Comparison of ENCODE assay signal across 15 cellular contexts in the genomic region with DNA sequence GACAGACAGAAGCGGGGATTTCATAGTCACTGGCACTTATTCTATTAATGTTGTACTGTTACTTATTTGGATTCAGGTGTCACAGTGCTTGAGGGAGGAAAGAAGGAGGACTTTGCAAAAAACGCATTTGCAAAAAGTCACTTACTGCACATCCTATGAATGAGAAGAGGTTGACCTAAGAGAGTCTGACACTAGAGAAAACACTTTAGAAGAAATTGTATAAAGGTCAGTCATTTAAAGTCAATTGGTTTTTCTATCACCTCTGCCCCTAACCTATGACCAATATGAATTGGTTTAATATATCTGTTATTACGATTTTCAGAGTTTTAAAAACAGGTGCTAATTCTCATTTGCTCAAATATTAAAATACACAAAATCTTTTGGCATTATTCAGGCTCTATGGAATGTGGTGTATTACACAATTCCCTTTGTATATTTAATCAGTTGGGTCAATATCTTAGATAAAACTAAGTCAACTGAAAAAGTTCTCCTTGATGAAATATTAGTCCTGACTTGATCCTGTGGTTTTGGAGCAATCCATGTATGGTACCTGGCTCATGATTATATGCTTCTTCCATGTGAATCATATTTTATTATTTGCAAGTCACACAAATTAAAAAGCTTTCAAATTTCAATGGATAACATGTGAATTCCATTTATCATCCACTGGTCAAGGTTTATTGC.
DNase-seq lines count a peak whose midpoint lies in the region; ATAC-seq, FAIRE-seq and TF ChIP-seq lines count a peak whose summit lies in the region.
"Had no signal": no experiment of that assay in that cellular context is flagged by ENCODE, and none has a peak within 500 bp of the region (broad histone marks: within the 10 kb centered on the region; RNA-seq: fewer than 3 reads in every experiment).

No MANE protein-coding gene starts in this region.

- 50% methylated on average over 3 of the region's 3 CpGs for WGBS in A549 (ENCODE audit: missing lambda C conversion rate)
- no CpG with 5 or more reads among the region's 3 CpGs for WGBS in IMR-90 (ENCODE audit: extremely low coverage in 2 of 2, insufficient read length in 1 of 2), 2 experiments
- no CpG with 5 or more reads among the region's 3 CpGs for WGBS in trophoblast cell (ENCODE audit: extremely low coverage, insufficient coverage, insufficient read length)

- H3K56ac ChIP-seq in IMR-90 (ENCODE audit: extremely low read depth, insufficient read depth, low read length), result no peak overlapping the region

- peaks cover 3% of the 10 kb centered on the region for H3K4me1 Mint-ChIP-seq in progenitor cell of endocrine pancreas (ENCODE audit: low read depth)

- H2AK5ac ChIP-seq in IMR-90 (ENCODE audit: low read depth, low read length) (no peak overlapping the region), trophoblast cell (ENCODE audit: low read length) (no peak overlapping the region)

- DNase-seq in A549 (ENCODE audit: low read depth in 1 of 2, low spot score in 1 of 2) (no peak), IMR-90 (peak; percentile 35), bronchial epithelial cell (ENCODE audit: low read depth) (peak; percentile 93), left lung (no peak), HTR-8/SVneo (ENCODE audit: insufficient read length, low spot score) (no peak), Right ventricle myocardium superior (no peak), trophoblast cell (no peak), progenitor cell of endocrine pancreas (ENCODE audit: low spot score, unreplicated experiment) (no peak)
- DNase-seq: C1 segment of cervical spinal cord, KBM-7, NCI-H1048, NCI-H187 treated with DMSO at 0.1 percent for 48 hours, NCI-H774, SJCRH30 had no signal

- H2BK120ac ChIP-seq in IMR-90 (ENCODE audit: low read depth, low read length) (no peak overlapping the region), trophoblast cell (ENCODE audit: insufficient read depth, low read length, poor library complexity) (no peak overlapping the region)

- H3K36me3 ChIP-seq in IMR-90 (ENCODE audit: control insufficient read depth, insufficient read depth, low read length) (no peaks in the 10 kb centered on the region), bronchial epithelial cell (ENCODE audit: control insufficient read depth, insufficient read depth, low read length) (no peaks in the 10 kb centered on the region), left lung (no peaks in the 10 kb centered on the region), trophoblast cell (ENCODE audit: control insufficient read depth in 1 of 2, insufficient read depth in 2 of 2, low read length in 2 of 2) (no peaks in the 10 kb centered on the region)
- H3K36me3 ChIP-seq: SJCRH30 had no signal

- H3K9me3 Mint-ChIP-seq in progenitor cell of endocrine pancreas (ENCODE audit: low read depth), result peaks cover 5% of the 10 kb centered on the region

- H4K91ac ChIP-seq in IMR-90 (ENCODE audit: insufficient read depth, low read depth, low read length) (no peak overlapping the region), trophoblast cell (ENCODE audit: low read depth, low read length) (no peak overlapping the region)

- no peak overlapping the region for H4K5ac ChIP-seq in IMR-90 (ENCODE audit: low read depth, low read length)

- H3K4me3 ChIP-seq in A549 (no peak overlapping the region), IMR-90 (ENCODE audit: insufficient read depth, low read depth, low read length) (no peak overlapping the region), bronchial epithelial cell (ENCODE audit: low read depth, low read length) (no peak overlapping the region), left lung (no peak overlapping the region), trophoblast cell (ENCODE audit: low read depth, low read length) (no peak overlapping the region)
- H3K4me3 ChIP-seq: SJCRH30 had no signal

- H3K4me1 ChIP-seq in A549 (peaks cover 30% of the 10 kb centered on the region), IMR-90 (ENCODE audit: control insufficient read depth, insufficient read depth, low read length) (no peaks in the 10 kb centered on the region), left lung (no peaks in the 10 kb centered on the region), trophoblast cell (ENCODE audit: control insufficient read depth in 1 of 2, insufficient read depth in 2 of 2, low read length in 2 of 2) (no peaks in the 10 kb centered on the region)
- H3K4me1 ChIP-seq: SJCRH30 had no signal

- TF ChIP-seq RAD21 in A549 (conservative IDR thresholded peaks at IDR 0.05 in 1 of 2, IDR thresholded peaks at IDR 0.05 in 1 of 2), result no peak
- TF ChIP-seq RAD21 in IMR-90 (IDR thresholded peaks at IDR 0.05; ENCODE audit: low read length), result no peak

- ATAC-seq in A549 (no peak), IMR-90 (ENCODE audit: low read depth) (no peak; the same call in 1 of the 2 replicates), left lung (peak; percentile 51), Right ventricle myocardium superior (ENCODE audit: poor library complexity) (no peak)
- ATAC-seq: Panc1 had no signal

- peaks cover 7 to 8% of the 10 kb centered on the region in 2 experiments for H3K79me1 ChIP-seq in IMR-90 (ENCODE audit: low read depth in 1 of 2, low read length in 2 of 2)
- no peaks in the 10 kb centered on the region for H3K79me1 ChIP-seq in trophoblast cell (ENCODE audit: low read length)

- H3K4me2 ChIP-seq in A549, result peak overlapping the region; percentile 35
- H3K4me2 ChIP-seq in IMR-90 (ENCODE audit: low read depth, low read length), result no peak overlapping the region
- no peak overlapping the region for H3K4me2 ChIP-seq in trophoblast cell (ENCODE audit: low read length)

- dilution Hi-C loops in IMR-90 (cut with HindIII; ENCODE audit: low sequenced_read_pairs, unreplicated experiment), result no loop called here

- H3K79me2 ChIP-seq in trophoblast cell (ENCODE audit: control insufficient read depth, insufficient read depth, low read length, poor library complexity), result no peaks in the 10 kb centered on the region

- no TSS peak for BruUV-seq in IMR-90 (replicated peaks; lab: Mats Ljungman, UMichigan)

- H4K20me1 ChIP-seq in IMR-90 (ENCODE audit: insufficient read depth, low read length), result no peaks in the 10 kb centered on the region

- H2AFZ ChIP-seq in IMR-90 (replicated peaks; ENCODE audit: low read length, poor library complexity), result no peak overlapping the region
- no peak overlapping the region for H2AFZ ChIP-seq in trophoblast cell (ENCODE audit: insufficient read depth, low read length, poor library complexity)

- no peak overlapping the region for H3K23ac ChIP-seq in IMR-90 (ENCODE audit: low read depth, low read length)
- H3K23ac ChIP-seq in trophoblast cell (ENCODE audit: low read length), result no peak overlapping the region

- POLR2A ChIA-PET in A549 (lab: Yijun Ruan, JAX), result no interaction called here
- POLR2A ChIA-PET in IMR-90 (lab: Charles Lee; ENCODE audit: unreplicated experiment), result interaction anchor here (0.7 kb wide), 1 partner anchor 12 kb away, joined by 3 read pairs; no protein-coding TSS in a partner anchor

- H3K27me3 Mint-ChIP-seq in progenitor cell of endocrine pancreas, result no peaks in the 10 kb centered on the region

- intact Hi-C loops in IMR-90 (cut with micrococcal nuclease) (loop anchor here (5.0 to 10.0 kb wide), 3 partner anchors 78 to 415 kb away; no protein-coding TSS in a partner anchor), left lung (cut with DNase I) (no loop called here), Right ventricle myocardium superior (cut with DNase I) (loop anchor here (10.0 kb wide), 2 partner anchors 85 to 145 kb away; no protein-coding TSS in a partner anchor)

- H3K4me3 Mint-ChIP-seq in progenitor cell of endocrine pancreas (ENCODE audit: low read depth), result no peak overlapping the region

- no peaks in the 10 kb centered on the region for H3K9me1 ChIP-seq in IMR-90 (ENCODE audit: insufficient read depth, low read length)

- H4K8ac ChIP-seq in IMR-90 (ENCODE audit: low read depth in 2 of 2, low read length in 2 of 2) (no peak overlapping the region), trophoblast cell (ENCODE audit: low read depth, low read length) (no peak overlapping the region)

- peaks cover 10% of the 10 kb centered on the region for H3K36me3 Mint-ChIP-seq in progenitor cell of endocrine pancreas (ENCODE audit: insufficient read depth)

- H4K12ac ChIP-seq in trophoblast cell (ENCODE audit: low read depth, low read length), result no peak overlapping the region

- H3K27me3 ChIP-seq in IMR-90 (ENCODE audit: control insufficient read depth, insufficient read depth, low read length), result no peaks in the 10 kb centered on the region
- no peaks in the 10 kb centered on the region for H3K27me3 ChIP-seq in bronchial epithelial cell (ENCODE audit: control insufficient read depth, insufficient read depth, low read length)
- H3K27me3 ChIP-seq in left lung, result no peaks in the 10 kb centered on the region
- H3K27me3 ChIP-seq in trophoblast cell (ENCODE audit: insufficient read depth, low read length), result no peaks in the 10 kb centered on the region
- H3K27me3 ChIP-seq: SJCRH30 had no signal

- no peak for TF ChIP-seq CTCF in A549 (IDR thresholded peaks at IDR 0.05)
- TF ChIP-seq CTCF in IMR-90 (conservative IDR thresholded peaks at IDR 0.05; ENCODE audit: low read depth, low read length), result no peak
- no peak for TF ChIP-seq CTCF in bronchial epithelial cell (IDR thresholded peaks at IDR 0.05; ENCODE audit: insufficient read depth, low read length, severe bottlenecking)
- no peak for TF ChIP-seq CTCF in left lung (IDR thresholded peaks at IDR 0.05)
- no peak for TF ChIP-seq CTCF in progenitor cell of endocrine pancreas (IDR thresholded peaks at IDR 0.05; ENCODE audit: unreplicated experiment)

- peak in 1 of 2 experiments; percentile 23; a peak in 1 of 5 replicates for TF ChIP-seq EP300 in A549 (IDR thresholded peaks at IDR 0.05)

- CTCF ChIA-PET in A549 (lab: Yijun Ruan, JAX), result no interaction called here
- CTCF ChIA-PET in IMR-90 (lab: Yijun Ruan, JAX), result no interaction called here

- no peak overlapping the region for H3K14ac ChIP-seq in IMR-90 (replicated peaks; ENCODE audit: low read depth, low read length)
- H3K14ac ChIP-seq in trophoblast cell (ENCODE audit: low read length), result no peak overlapping the region

- H3K27ac ChIP-seq in A549, result no peak overlapping the region
- no peak overlapping the region for H3K27ac ChIP-seq in IMR-90 (ENCODE audit: insufficient read depth, low read length)
- no peak overlapping the region for H3K27ac ChIP-seq in left lung
- H3K27ac ChIP-seq in trophoblast cell (ENCODE audit: low read depth, low read length), result no peak overlapping the region
- H3K27ac ChIP-seq: SJCRH30 had no signal

- no peak overlapping the region for H2BK20ac ChIP-seq in IMR-90 (ENCODE audit: low read depth, low read length)

- H3K18ac ChIP-seq in IMR-90 (ENCODE audit: low read depth, low read length) (no peak overlapping the region; the same call in 1 of the 2 replicates), trophoblast cell (ENCODE audit: low read length) (no peak overlapping the region)

- no peak for TF ChIP-seq POLR2A in A549 (IDR thresholded peaks at IDR 0.05; ENCODE audit: low read length)
- no peak for TF ChIP-seq POLR2A in IMR-90 (IDR thresholded peaks at IDR 0.05; ENCODE audit: low read depth, low read length)

- in situ Hi-C loops in IMR-90 (cut with MboI; ENCODE audit: low sequenced_read_pairs), result loop anchor here (10.0 kb wide), 1 partner anchor 165 kb away; no protein-coding TSS in a partner anchor

- H3K9ac ChIP-seq in IMR-90 (ENCODE audit: low read depth, low read length) (no peak overlapping the region), trophoblast cell (ENCODE audit: low read length) (no peak overlapping the region)

- H2BK5ac ChIP-seq in IMR-90 (ENCODE audit: low read depth, low read length, poor library complexity, severe bottlenecking) (no peak overlapping the region), trophoblast cell (ENCODE audit: low read depth, low read length, poor library complexity) (no peak overlapping the region)

- H3K27ac Mint-ChIP-seq in progenitor cell of endocrine pancreas, result no peak overlapping the region

- no peak overlapping the region for H2BK12ac ChIP-seq in trophoblast cell (ENCODE audit: low read length)

- no peak overlapping the region for H2AK9ac ChIP-seq in IMR-90 (replicated peaks; ENCODE audit: low read depth, low read length, poor library complexity)

- FAIRE-seq in A549 (lab: Jason Lieb, UNC) (no peak), bronchial epithelial cell (lab: Jason Lieb, UNC) (no peak), HTR-8/SVneo (lab: Jason Lieb, UNC) (no peak)

- no peaks in the 10 kb centered on the region for H3K9me3 ChIP-seq in A549
- H3K9me3 ChIP-seq in IMR-90 (ENCODE audit: control insufficient read depth, insufficient read depth, low read length), result no peaks in the 10 kb centered on the region
- no peaks in the 10 kb centered on the region for H3K9me3 ChIP-seq in left lung
- H3K9me3 ChIP-seq in trophoblast cell (ENCODE audit: insufficient read depth, low read depth, low read length), result no peaks in the 10 kb centered on the region
- H3K9me3 ChIP-seq: SJCRH30 had no signal

- no peak overlapping the region for H2BK15ac ChIP-seq in IMR-90 (ENCODE audit: low read depth, low read length)

- H3K4ac ChIP-seq in IMR-90 (ENCODE audit: low read depth, low read length) (no peak overlapping the region), trophoblast cell (ENCODE audit: low read depth, low read length) (no peak overlapping the region)

Comparison
In these comparisons a context has a peak if more than half of its experiments do, and no peak if none do; other contexts are left out.
1. DNase-seq: peak in IMR-90 (single experiment) and bronchial epithelial cell (single experiment); none in A549 (0 of 2), left lung (0 of 2), HTR-8/SVneo (single experiment), Right ventricle myocardium superior (single experiment), trophoblast cell (0 of 2) and progenitor cell of endocrine pancreas (single experiment).
2. intact Hi-C loops: an anchor here in IMR-90 (5.0 to 10.0 kb wide) and Right ventricle myocardium superior (10.0 kb wide); none called in left lung.